In the genomic region with DNA sequence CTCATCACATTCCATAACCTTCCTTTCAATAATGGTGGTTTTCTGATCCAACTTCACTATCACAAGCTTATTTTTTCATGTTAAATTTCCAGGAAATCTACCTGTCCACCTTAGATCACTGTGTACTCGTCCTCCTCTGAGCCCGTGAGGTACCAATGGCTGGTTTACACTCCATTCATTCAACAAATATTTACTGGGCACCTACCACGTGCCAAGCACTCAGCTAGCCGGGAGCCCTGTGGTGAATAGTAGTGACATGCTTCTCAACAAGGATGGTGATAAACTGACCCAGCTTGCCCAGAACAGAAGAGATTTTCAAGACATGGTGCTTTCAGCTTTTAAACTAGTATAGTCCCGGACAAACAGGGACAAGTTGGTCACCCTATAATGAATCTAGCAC, we compare ENCODE assay signal across 21 cellular contexts.
"Had no signal": no experiment of that assay in that cellular context is flagged by ENCODE, and none has a peak within 500 bp of the region (broad histone marks: within the 10 kb centered on the region; RNA-seq: fewer than 3 reads in every experiment).

No MANE protein-coding gene starts in this region.

- H3K4me3 Mint-ChIP-seq: effector memory CD8-positive, alpha-beta T cell; memory B cell; natural killer cell; neural crest cell; stimulated activated naive B cell treated with anti-CD40 and anti-IgM and Interleukin-4, amounts not matched to agents 10 μg/mL and 1 μg/mL and 100 μg/mL, for 72 hours; stimulated activated naive CD8-positive, alpha-beta T cell treated with anti-CD3 and anti-CD28 coated beads, Interleukin-15, Interleukin-2, amounts not matched to agents 100 ng/mL and 50 ng/mL, for 24 hours had no signal

- H3K27ac ChIP-seq: esophagus squamous epithelium, heart right ventricle, psoas muscle, skin epidermis, spleen, thoracic aorta, tibial nerve, upper lobe of left lung had no signal

- H3K9me3 Mint-ChIP-seq: effector memory CD8-positive, alpha-beta T cell; memory B cell; natural killer cell; neural crest cell; stimulated activated naive B cell treated with anti-CD40 and anti-IgM and Interleukin-4, amounts not matched to agents 10 μg/mL and 1 μg/mL and 100 μg/mL, for 72 hours; stimulated activated naive CD8-positive, alpha-beta T cell treated with anti-CD3 and anti-CD28 coated beads, Interleukin-15, Interleukin-2, amounts not matched to agents 100 ng/mL and 50 ng/mL, for 24 hours had no signal

- H3K36me3 Mint-ChIP-seq: memory B cell; natural killer cell; stimulated activated naive B cell treated with anti-CD40 and anti-IgM and Interleukin-4, amounts not matched to agents 10 μg/mL and 1 μg/mL and 100 μg/mL, for 72 hours had no signal

- H3K4me1 Mint-ChIP-seq: stimulated activated naive B cell treated with anti-CD40 and anti-IgM and Interleukin-4, amounts not matched to agents 10 μg/mL and 1 μg/mL and 100 μg/mL, for 72 hours had no signal

- H3K4me1 ChIP-seq: heart right ventricle, psoas muscle had no signal

- H3K27ac Mint-ChIP-seq: effector memory CD8-positive, alpha-beta T cell; memory B cell; natural killer cell; stimulated activated naive B cell treated with anti-CD40 and anti-IgM and Interleukin-4, amounts not matched to agents 10 μg/mL and 1 μg/mL and 100 μg/mL, for 72 hours; stimulated activated naive CD8-positive, alpha-beta T cell treated with anti-CD3 and anti-CD28 coated beads, Interleukin-15, Interleukin-2, amounts not matched to agents 100 ng/mL and 50 ng/mL, for 24 hours had no signal

- H3K36me3 ChIP-seq: esophagus squamous epithelium, heart right ventricle, spleen, thoracic aorta, tibial nerve, upper lobe of left lung had no signal

- DNase-seq: cortex of kidney; effector memory CD8-positive, alpha-beta T cell; erythroblast; esophagus squamous epithelium; glutamatergic neuron; heart right ventricle; hippocampal formation; natural killer cell; nucleus accumbens; psoas muscle; right cardiac atrium; spleen; stimulated activated naive B cell treated with anti-CD40 and anti-IgM and Interleukin-4, amounts not matched to agents 10 μg/mL and 1 μg/mL and 100 μg/mL, for 72 hours; upper lobe of left lung had no signal

- H3K4me3 ChIP-seq: esophagus squamous epithelium, heart right ventricle, lung, psoas muscle, skin epidermis, spleen, thoracic aorta, tibial nerve, upper lobe of left lung had no signal

- H3K9me3 ChIP-seq: esophagus squamous epithelium, heart right ventricle, psoas muscle, spleen, thoracic aorta, tibial nerve, upper lobe of left lung had no signal
